In the genomic region with DNA sequence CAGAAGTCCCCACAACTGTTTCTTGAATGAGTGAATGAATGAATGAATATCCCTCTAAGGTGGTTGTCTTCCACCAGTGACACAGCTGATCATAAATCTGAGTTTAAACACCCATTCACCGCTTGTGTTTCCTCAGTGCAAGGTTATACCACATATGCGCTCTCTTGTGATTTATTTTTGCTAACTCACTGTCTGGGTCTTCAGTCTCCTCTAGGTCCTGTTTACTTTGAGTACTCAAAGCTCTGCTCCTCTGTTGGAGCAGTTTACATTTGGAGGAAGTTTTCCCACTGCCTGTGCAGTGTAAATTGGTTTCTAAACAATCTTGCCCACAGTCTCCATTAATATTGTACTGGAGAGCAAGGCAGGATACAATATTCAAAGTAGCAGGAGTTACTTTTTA, we compare ENCODE assay signal across 20 cellular contexts.
DNase-seq lines count a peak whose midpoint lies in the region; TF ChIP-seq lines count a peak whose summit lies in the region.
"Had no signal": no experiment of that assay in that cellular context is flagged by ENCODE, and none has a peak within 500 bp of the region (broad histone marks: within the 10 kb centered on the region; RNA-seq: fewer than 3 reads in every experiment).

No MANE protein-coding gene starts in this region.

- H3K4me3 ChIP-seq in hepatocyte (no peak overlapping the region), smooth muscle cell (no peak overlapping the region), lower leg skin (ENCODE audit: low read depth, poor library complexity, severe bottlenecking) (no peak overlapping the region)

- intact Hi-C loops in lower leg skin (cut with DNase I; ENCODE audit: low total_unique reads) = no loop called here

- H3K9me3 ChIP-seq in hepatocyte (ENCODE audit: low read depth) (no peaks in the 10 kb centered on the region), smooth muscle cell (replicated peaks; ENCODE audit: low read depth) (no peaks in the 10 kb centered on the region)

- DNase-seq in H4 (ENCODE audit: low spot score) (peak; percentile 77), hepatocyte (ENCODE audit: low spot score) (no peak), smooth muscle cell (lab: John Stamatoyannopoulos, UW; ENCODE audit: unreplicated experiment) (no peak), lower leg skin (ENCODE audit: low spot score in 2 of 2) (no peak), DMS79 treated with DMSO at 0.1 percent for 48 hours (lab: John Stamatoyannopoulos, UW) (no peak), 8988T (no peak)
- DNase-seq: ACHN; C1 segment of cervical spinal cord; CD8-positive, alpha-beta memory T cell; DMS79; NCI-H1092 treated with DMSO at 0.1 percent for 48 hours; NCI-H146; NCI-H2029 treated with DMSO at 0.1 percent for 48 hours; NCI-H2171 treated with DMSO at 0.1 percent for 48 hours; NCI-H446; NCI-H748 treated with DMSO at 0.1 percent for 48 hours; NK-92 treated with Interleukin-12 subunit alpha and Interleukin-12 subunit beta, amount 100 ng/mL, for 24 hours; Right ventricle myocardium superior had no signal

- TF ChIP-seq POLR2A in lower leg skin (IDR thresholded peaks at IDR 0.05) = no peak

- H2AFZ ChIP-seq in hepatocyte (no peak overlapping the region), smooth muscle cell (ENCODE audit: low read depth) (peak overlapping the region; percentile 83)

- H4K20me1 ChIP-seq in hepatocyte (ENCODE audit: insufficient read depth, poor library complexity, severe bottlenecking) (no peaks in the 10 kb centered on the region), smooth muscle cell (ENCODE audit: low read depth) (no peaks in the 10 kb centered on the region)

- no peaks in the 10 kb centered on the region for H3F3A ChIP-seq in smooth muscle cell (ENCODE audit: low read depth)

- no peak overlapping the region for H3K4me2 ChIP-seq in hepatocyte
- H3K4me2 ChIP-seq in smooth muscle cell = no peak overlapping the region

- no peaks in the 10 kb centered on the region for H3K9me2 ChIP-seq in hepatocyte (replicated peaks; ENCODE audit: insufficient read depth)

- H3K27me3 ChIP-seq in hepatocyte = no peaks in the 10 kb centered on the region
- no peaks in the 10 kb centered on the region for H3K27me3 ChIP-seq in smooth muscle cell (ENCODE audit: low read depth)

- TF ChIP-seq CTCF in VCaP (conservative IDR thresholded peaks at IDR 0.05) = no peak
- no peak for TF ChIP-seq CTCF in hepatocyte (IDR thresholded peaks at IDR 0.05; ENCODE audit: poor library complexity)
- no peak for TF ChIP-seq CTCF in smooth muscle cell (IDR thresholded peaks at IDR 0.05; ENCODE audit: borderline replicate concordance, insufficient read depth, poor library complexity, severe bottlenecking)
- TF ChIP-seq CTCF in lower leg skin (IDR thresholded peaks at IDR 0.05) = no peak

- H3K27ac ChIP-seq in VCaP (peak overlapping the region; percentile 51), hepatocyte (peak overlapping the region; percentile 33), smooth muscle cell (ENCODE audit: low read depth) (peak overlapping the region; percentile 33)
- H3K27ac ChIP-seq: HL-60 had no signal

- H3K4me1 ChIP-seq in hepatocyte (ENCODE audit: insufficient read depth) = peaks cover 27% of the 10 kb centered on the region
- no peaks in the 10 kb centered on the region for H3K4me1 ChIP-seq in smooth muscle cell (ENCODE audit: low read depth)

- H3K9ac ChIP-seq in smooth muscle cell (ENCODE audit: low read depth) = no peak overlapping the region

- WGBS in hepatocyte (ENCODE audit: low lambda C conversion rate, missing lambda C conversion rate) = 74% methylated on average over 2 of the region's 2 CpGs
- 76% methylated on average over 2 of the region's 2 CpGs for WGBS in smooth muscle cell (ENCODE audit: low lambda C conversion rate)
- 87 to 95% methylated on average over 2 of the region's 2 CpGs for WGBS in lower leg skin, 2 donors

- H3K79me2 ChIP-seq in hepatocyte (no peaks in the 10 kb centered on the region), smooth muscle cell (ENCODE audit: low read depth) (no peaks in the 10 kb centered on the region)

- H3K36me3 ChIP-seq in hepatocyte (replicated peaks; ENCODE audit: insufficient read depth, low read depth) = no peaks in the 10 kb centered on the region
- no peaks in the 10 kb centered on the region for H3K36me3 ChIP-seq in smooth muscle cell (ENCODE audit: low read depth)
